In the genomic region with DNA sequence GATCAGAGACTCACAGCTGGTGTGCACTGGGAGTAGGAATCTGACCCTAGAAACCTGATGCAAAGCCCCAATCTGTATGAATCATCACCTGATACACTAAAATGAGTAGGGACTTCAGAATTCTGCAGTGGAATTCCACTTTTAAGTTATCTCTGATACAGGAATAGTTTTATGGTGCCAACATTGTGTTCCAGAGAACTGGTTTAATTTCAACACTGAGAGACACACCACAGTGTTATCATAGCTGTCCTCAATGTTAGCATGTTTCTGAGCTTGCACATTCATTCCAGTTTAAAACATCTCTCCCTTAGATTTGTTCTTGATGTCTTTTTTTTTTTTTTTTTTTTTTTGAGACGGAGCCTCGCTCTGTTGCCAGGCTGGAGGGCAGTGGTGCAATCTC, we compare ENCODE assay signal across 18 cellular contexts.
DNase-seq lines count a peak whose midpoint lies in the region; ATAC-seq and TF ChIP-seq lines count a peak whose summit lies in the region.
"Had no signal": no experiment of that assay in that cellular context is flagged by ENCODE, and none has a peak within 500 bp of the region (broad histone marks: within the 10 kb centered on the region; RNA-seq: fewer than 3 reads in every experiment).

No MANE protein-coding gene starts in this region.

- H3K27ac ChIP-seq in MM.1S (ENCODE audit: low read length), result no peak overlapping the region
- H3K27ac ChIP-seq: A549 had no signal

- H3F3A ChIP-seq in MM.1S (ENCODE audit: insufficient read depth, low read length), result 0 out of 2 replicates have a peak, but pooled peaks cover 6% of the 10 kb centered on the region

- no peaks in the 10 kb centered on the region for H3K9me2 ChIP-seq in MM.1S (replicated peaks; ENCODE audit: insufficient read depth, low read length)
- H3K9me2 ChIP-seq: SK-N-SH had no signal

- no peak overlapping the region for H3K4me3 ChIP-seq in AG09309 (ENCODE audit: control insufficient read depth, low read depth, low read length)
- H3K4me3 ChIP-seq in astrocyte of the spinal cord (ENCODE audit: low read depth, low read length), result no peak overlapping the region
- no peak overlapping the region for H3K4me3 ChIP-seq in MM.1S (ENCODE audit: low read length)
- H3K4me3 ChIP-seq: A549, K562 had no signal

- H3K9ac ChIP-seq in MM.1S (ENCODE audit: low read length), result no peak overlapping the region
- H3K9ac ChIP-seq: SK-N-SH had no signal

- H3K36me3 ChIP-seq in MM.1S (replicated peaks; ENCODE audit: insufficient read depth, low read length), result no peaks in the 10 kb centered on the region
- H3K36me3 ChIP-seq: BE2C had no signal

- peaks cover 7% of the 10 kb centered on the region; the same call in 1 of the 2 replicates for H3K27me3 ChIP-seq in MM.1S (replicated peaks; ENCODE audit: insufficient read depth, low read length)
- H3K27me3 ChIP-seq: BE2C had no signal

- no peaks in the 10 kb centered on the region for H4K20me1 ChIP-seq in MM.1S (ENCODE audit: insufficient read depth, low read length)

- TF ChIP-seq CTCF in AG09309 (IDR thresholded peaks at IDR 0.05; ENCODE audit: control insufficient read depth, insufficient read depth, low read depth, low read length, missing control alignments) (no peak), astrocyte of the spinal cord (IDR thresholded peaks at IDR 0.05; ENCODE audit: low read depth, low read length) (no peak), MM.1S (IDR thresholded peaks at IDR 0.05; ENCODE audit: low read length) (no peak)

- no peak overlapping the region for H3K4me2 ChIP-seq in MM.1S (ENCODE audit: low read depth, low read length)
- H3K4me2 ChIP-seq: A549, SK-N-SH had no signal

- H3K4me1 ChIP-seq in MM.1S (ENCODE audit: low read length), result peaks cover 17% of the 10 kb centered on the region
- H3K4me1 ChIP-seq: A549, BE2C had no signal

- in situ Hi-C loops in astrocyte of the spinal cord (cut with HindIII; ENCODE audit: low sequenced_read_pairs), result no loop called here

- DNase-seq in AG09309 (ENCODE audit: low read depth) (peak; percentile 16), HS-5 (ENCODE audit: low read depth) (peak; percentile 42), astrocyte of the spinal cord (ENCODE audit: low read depth, low spot score) (peak; percentile 15), non-pigmented ciliary epithelial cell (ENCODE audit: low read depth) (peak; percentile 4), dedifferentiated amniotic fluid mesenchymal stem cell (ENCODE audit: extremely low spot score) (no peak), MM.1S (no peak)
- DNase-seq: BE2C; CD4-positive, alpha-beta memory T cell; DND-41; NCI-H1092 treated with DMSO at 0.1 percent for 48 hours; NCI-H1694; NCI-H446; NCI-H82; Right ventricle myocardium superior; SK-N-SH had no signal

- ATAC-seq in HG02678 (IDR thresholded peaks at IDR 0.05; ENCODE audit: unreplicated experiment), result no peak
- ATAC-seq: A549, K562 had no signal

- no peak overlapping the region for H2AFZ ChIP-seq in MM.1S (ENCODE audit: low read length)

- no peaks in the 10 kb centered on the region for H3K9me3 ChIP-seq in MM.1S (replicated peaks; ENCODE audit: insufficient read depth, low read length)
- H3K9me3 ChIP-seq: A549, BE2C, SK-N-SH had no signal

- H3K79me2 ChIP-seq in MM.1S (ENCODE audit: low read length), result no peaks in the 10 kb centered on the region

Comparison
In these comparisons a context has a peak if more than half of its experiments do, and no peak if none do; other contexts are left out.
1. DNase-seq: peak in AG09309 (single experiment), HS-5 (single experiment), astrocyte of the spinal cord (single experiment) and non-pigmented ciliary epithelial cell (single experiment); none in dedifferentiated amniotic fluid mesenchymal stem cell (single experiment) and MM.1S (single experiment).